In the genomic region with DNA sequence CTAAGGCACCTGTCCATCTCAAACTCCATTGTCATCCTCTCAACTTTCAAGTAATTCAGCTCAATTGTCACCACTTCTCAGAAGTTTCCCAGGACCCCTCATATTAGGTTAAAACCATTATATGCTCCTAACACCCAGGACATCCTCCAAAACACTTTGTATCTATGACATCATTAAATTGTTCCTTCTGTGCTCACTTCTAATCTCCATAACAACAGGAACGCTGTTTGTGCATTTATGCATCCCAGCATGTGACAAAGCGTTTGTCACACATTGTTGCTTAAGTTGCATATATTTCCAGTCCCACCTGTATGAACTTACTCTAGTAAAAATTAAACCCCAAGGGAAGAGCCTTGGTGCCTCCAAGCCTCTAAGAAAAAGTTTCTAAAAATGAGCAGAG, we compare ENCODE assay signal across 28 cellular contexts.
"Had no signal": no experiment of that assay in that cellular context is flagged by ENCODE, and none has a peak within 500 bp of the region (broad histone marks: within the 10 kb centered on the region; RNA-seq: fewer than 3 reads in every experiment).

No MANE protein-coding gene starts in this region.

- H3K9me3 Mint-ChIP-seq: activated CD4-positive, alpha-beta memory T cell treated with anti-CD3 and anti-CD28 coated beads, Interleukin-2, amount 10 ng/mL, durations not matched to agents 7 days and 5 days; activated CD4-positive, alpha-beta T cell treated with anti-CD3 and anti-CD28 coated beads, Interleukin-2, amount 10 ng/mL, durations not matched to agents 7 days and 5 days; activated naive CD4-positive, alpha-beta T cell treated with anti-CD3 and anti-CD28 coated beads, Interleukin-2, amount 50 U/mL, for 72 hours; mesothelial cell of epicardium; neural crest cell; stimulated activated effector memory CD8-positive, alpha-beta T cell treated with anti-CD3 and anti-CD28 coated beads, Interleukin-12 subunit alpha, Interleukin-12 subunit beta, amount 100 ng/mL, for 72 hours; stimulated activated naive CD8-positive, alpha-beta T cell treated with anti-CD3 and anti-CD28 coated beads, Interleukin-15, Interleukin-2, amounts not matched to agents 100 ng/mL and 50 ng/mL, for 24 hours had no signal

- H3K4me3 ChIP-seq: breast epithelium, heart right ventricle, pancreas, prostate gland, sigmoid colon, thoracic aorta, vagina had no signal

- H3K27ac Mint-ChIP-seq: activated CD4-positive, alpha-beta memory T cell treated with anti-CD3 and anti-CD28 coated beads, Interleukin-2, amount 10 ng/mL, durations not matched to agents 7 days and 5 days; activated CD4-positive, alpha-beta T cell treated with anti-CD3 and anti-CD28 coated beads, Interleukin-2, amount 10 ng/mL, durations not matched to agents 7 days and 5 days; activated naive CD4-positive, alpha-beta T cell treated with anti-CD3 and anti-CD28 coated beads, Interleukin-2, amount 50 U/mL, for 72 hours; naive thymus-derived CD8-positive, alpha-beta T cell; stimulated activated effector memory CD8-positive, alpha-beta T cell treated with anti-CD3 and anti-CD28 coated beads, Interleukin-12 subunit alpha, Interleukin-12 subunit beta, amount 100 ng/mL, for 72 hours; stimulated activated naive CD8-positive, alpha-beta T cell treated with anti-CD3 and anti-CD28 coated beads, Interleukin-15, Interleukin-2, amounts not matched to agents 100 ng/mL and 50 ng/mL, for 24 hours had no signal

- H3K27me3 Mint-ChIP-seq: activated CD4-positive, alpha-beta memory T cell treated with anti-CD3 and anti-CD28 coated beads, Interleukin-2, amount 10 ng/mL, durations not matched to agents 7 days and 5 days; activated CD4-positive, alpha-beta T cell treated with anti-CD3 and anti-CD28 coated beads, Interleukin-2, amount 10 ng/mL, durations not matched to agents 7 days and 5 days had no signal

- ATAC-seq: activated naive CD4-positive, alpha-beta T cell treated with anti-CD3 and anti-CD28 coated beads, Interleukin-2, amount 50 U/mL, for 72 hours; esophagus mucosa; foreskin keratinocyte; heart right ventricle; left ventricle myocardium superior; naive thymus-derived CD8-positive, alpha-beta T cell; pancreas; stimulated activated effector memory CD8-positive, alpha-beta T cell treated with anti-CD3 and anti-CD28 coated beads, Interleukin-12 subunit alpha, Interleukin-12 subunit beta, amount 100 ng/mL, for 72 hours had no signal

- H3K4me3 Mint-ChIP-seq: activated CD4-positive, alpha-beta memory T cell treated with anti-CD3 and anti-CD28 coated beads, Interleukin-2, amount 10 ng/mL, durations not matched to agents 7 days and 5 days; activated CD4-positive, alpha-beta T cell treated with anti-CD3 and anti-CD28 coated beads, Interleukin-2, amount 10 ng/mL, durations not matched to agents 7 days and 5 days; mesothelial cell of epicardium; naive thymus-derived CD8-positive, alpha-beta T cell; neural crest cell; stimulated activated effector memory CD8-positive, alpha-beta T cell treated with anti-CD3 and anti-CD28 coated beads, Interleukin-12 subunit alpha, Interleukin-12 subunit beta, amount 100 ng/mL, for 72 hours; stimulated activated naive CD8-positive, alpha-beta T cell treated with anti-CD3 and anti-CD28 coated beads, Interleukin-15, Interleukin-2, amounts not matched to agents 100 ng/mL and 50 ng/mL, for 24 hours had no signal

- H3K36me3 Mint-ChIP-seq: activated naive CD4-positive, alpha-beta T cell treated with anti-CD3 and anti-CD28 coated beads, Interleukin-2, amount 50 U/mL, for 72 hours; mesothelial cell of epicardium; naive thymus-derived CD8-positive, alpha-beta T cell; stimulated activated effector memory CD8-positive, alpha-beta T cell treated with anti-CD3 and anti-CD28 coated beads, Interleukin-12 subunit alpha, Interleukin-12 subunit beta, amount 100 ng/mL, for 72 hours had no signal

- DNase-seq: activated CD4-positive, alpha-beta memory T cell treated with anti-CD3 and anti-CD28 coated beads, Interleukin-2, amount 10 ng/mL, durations not matched to agents 7 days and 5 days; activated CD4-positive, alpha-beta T cell treated with anti-CD3 and anti-CD28 coated beads for 1 hour; activated CD4-positive, alpha-beta T cell treated with anti-CD3 and anti-CD28 coated beads, Interleukin-2, amount 10 ng/mL, durations not matched to agents 7 days and 5 days; activated naive CD4-positive, alpha-beta T cell; activated T-cell treated with anti-CD3 and anti-CD28 coated beads, Interleukin-2, amount 50 U/mL, for 48 hours; central memory CD4-positive, alpha-beta T cell; foreskin keratinocyte; heart right ventricle; left ventricle myocardium superior; mammary epithelial cell; naive thymus-derived CD8-positive, alpha-beta T cell; nucleus accumbens; pancreas; retina; sigmoid colon; small intestine; stimulated activated CD4-positive, alpha-beta T cell treated with anti-CD3 and anti-CD28 coated beads, Interleukin-4, amount 100 ng/mL, for 24 hours; T-helper 2 cell had no signal

- H3K4me1 Mint-ChIP-seq: activated CD4-positive, alpha-beta memory T cell treated with anti-CD3 and anti-CD28 coated beads, Interleukin-2, amount 10 ng/mL, durations not matched to agents 7 days and 5 days; activated CD4-positive, alpha-beta T cell treated with anti-CD3 and anti-CD28 coated beads, Interleukin-2, amount 10 ng/mL, durations not matched to agents 7 days and 5 days; naive thymus-derived CD8-positive, alpha-beta T cell; neural crest cell; stimulated activated effector memory CD8-positive, alpha-beta T cell treated with anti-CD3 and anti-CD28 coated beads, Interleukin-12 subunit alpha, Interleukin-12 subunit beta, amount 100 ng/mL, for 72 hours had no signal
